Comparison of ENCODE assay signal across 8 cellular contexts in genomic region chr7:151251926-151252835, GRCh38.
DNase-seq lines count a peak whose midpoint lies in the region; ATAC-seq lines count a peak whose summit lies in the region.

No MANE protein-coding gene starts in this region.

- no peak for ATAC-seq in HG02623 (IDR thresholded peaks at IDR 0.05; ENCODE audit: unreplicated experiment)
- no peak for ATAC-seq in HG03025 (IDR thresholded peaks at IDR 0.05; ENCODE audit: low FRiP score, unreplicated experiment)
- ATAC-seq in GM21576 (IDR thresholded peaks at IDR 0.05; ENCODE audit: unreplicated experiment), result no peak

- H3K9me3 ChIP-seq in BLaER1 treated with 17β-estradiol and CSF1 and Interleukin-3, amounts not matched to agents 10 nM and 100 nM (replicated peaks in 1 of 11), result no peaks in the 10 kb centered on the region

- no peaks in the 10 kb centered on the region for H3K36me3 ChIP-seq in BLaER1 treated with 17β-estradiol and CSF1 and Interleukin-3, amounts not matched to agents 10 nM and 100 nM

- H3K4me1 ChIP-seq in BLaER1 treated with 17β-estradiol and CSF1 and Interleukin-3, amounts not matched to agents 10 nM and 100 nM, result peaks cover 30 to 47% (median 40%) of the 10 kb centered on the region in 10 experiments

- peak overlapping the region; percentile 88 to 99 (median 94) for H3K4me2 ChIP-seq in BLaER1 treated with 17β-estradiol and CSF1 and Interleukin-3, amounts not matched to agents 10 nM and 100 nM

- peak; percentile 62 for DNase-seq in LoVo (ENCODE audit: low spot score)
- peak; percentile 90 for DNase-seq in astrocyte of the hippocampus (ENCODE audit: low read depth, low spot score)
- peak; percentile 80 for DNase-seq in putamen (ENCODE audit: low spot score)

- H3K9ac ChIP-seq in BLaER1 treated with 17β-estradiol and CSF1 and Interleukin-3, amounts not matched to agents 10 nM and 100 nM, result peak overlapping the region; percentile 31 to 72 (median 65); a peak in 21 of 22 replicates

- peaks cover 0 to 72% (median 38%) of the 10 kb centered on the region in 11 experiments; a peak in 17 of 22 replicates for H4K20me1 ChIP-seq in BLaER1 treated with 17β-estradiol and CSF1 and Interleukin-3, amounts not matched to agents 10 nM and 100 nM

- H3K4me3 ChIP-seq in BLaER1 treated with 17β-estradiol and CSF1 and Interleukin-3, amounts not matched to agents 10 nM and 100 nM, result peak overlapping the region; percentile 60 to 73 (median 66)
- peak overlapping the region; percentile 63 for H3K4me3 ChIP-seq in iPS-11a (ENCODE audit: low read depth, low read length)

- peak overlapping the region in 2 of 11 experiments; percentile 11 to 32; a peak in 1 of 22 replicates for H3K27ac ChIP-seq in BLaER1 treated with 17β-estradiol and CSF1 and Interleukin-3, amounts not matched to agents 10 nM and 100 nM

- H3K27me3 ChIP-seq in BLaER1 treated with 17β-estradiol and CSF1 and Interleukin-3, amounts not matched to agents 10 nM and 100 nM, result peaks cover 90 to 100% (median 100%) of the 10 kb centered on the region in 11 experiments
